8 cellular contexts compared by ENCODE assay signal in the genomic region with DNA sequence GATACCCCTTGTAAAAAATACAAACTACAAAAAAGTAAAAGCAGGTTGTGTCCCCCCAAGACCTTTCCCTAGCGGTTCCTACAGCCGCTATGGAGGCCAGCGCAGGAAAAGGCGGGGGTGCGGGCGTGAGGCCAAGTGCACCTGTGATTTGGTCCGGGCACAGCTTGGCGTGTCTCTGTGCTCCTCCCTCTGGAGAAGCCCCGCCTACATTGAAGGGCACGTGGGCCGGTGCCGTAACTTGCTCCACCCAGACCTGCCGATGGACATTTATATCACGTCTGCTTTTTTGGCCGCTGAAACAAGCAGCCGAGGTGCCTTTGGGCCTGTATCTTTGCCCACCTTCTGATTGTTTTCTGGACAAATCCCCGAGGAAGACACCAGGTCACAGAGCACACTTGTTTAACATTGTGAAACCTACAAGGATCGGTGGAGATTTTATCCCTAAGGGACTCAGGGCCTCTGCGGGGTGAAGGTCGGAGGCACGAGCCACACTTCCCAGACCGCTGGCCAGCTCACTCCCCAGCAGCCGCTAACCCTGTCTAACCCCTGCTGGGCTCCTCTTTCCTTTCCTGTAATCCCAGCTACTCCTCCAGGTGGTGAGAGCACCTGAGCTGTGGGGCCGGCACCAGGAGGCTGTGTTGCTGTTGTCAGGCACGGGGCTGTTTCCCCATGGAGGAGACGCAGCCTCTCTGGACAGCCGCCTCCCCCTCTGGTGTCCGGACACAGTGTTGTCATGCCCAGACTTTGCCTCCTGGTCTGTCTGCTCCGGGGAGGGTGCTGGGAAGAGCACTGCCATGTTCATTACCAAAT. TPM values are rescaled to one million over a fixed set of nuclear protein-coding genes. Genes with fewer than 3 reads are reported as not detected.
DNase-seq lines count a peak whose midpoint lies in the region; ATAC-seq, FAIRE-seq and TF ChIP-seq lines count a peak whose summit lies in the region.

No MANE protein-coding gene starts in this region.

- no peak overlapping the region for H3K27ac Mint-ChIP-seq in activated naive CD8-positive, alpha-beta T cell treated with anti-CD3 and anti-CD28 coated beads, Interleukin-2, amount 50 U/mL, for 24 hours

- H3K9me3 ChIP-seq in pancreas = no peaks in the 10 kb centered on the region

- H3K4me3 ChIP-seq in pancreas = peak overlapping the region in 1 of 4 donors; percentile 3

- DNase-seq in GM13976 (ENCODE audit: low spot score) = peak; percentile 57
- DNase-seq in NCI-H2171 (lab: John Stamatoyannopoulos, UW) = peak; percentile 48
- DNase-seq in foreskin keratinocyte = peak in 1 of 2 donors; percentile 16
- peak; percentile 92 to 97 (median 94) for DNase-seq in pancreas
- DNase-seq in activated naive CD8-positive, alpha-beta T cell treated with anti-CD3 and anti-CD28 coated beads, Interleukin-2, amount 50 U/mL, for 24 hours = no peak
- DNase-seq in GM12892 (ENCODE audit: insufficient read length) = no peak

- intact Hi-C loops in pancreas (cut with DNase I) = no loop called here

- no peaks in the 10 kb centered on the region for H3K36me3 ChIP-seq in pancreas

- TF ChIP-seq POLR2A in GM12892 (IDR thresholded peaks at IDR 0.05; ENCODE audit: low read depth, low read length) = no peak

- no peaks in the 10 kb centered on the region for H3K27me3 Mint-ChIP-seq in activated naive CD8-positive, alpha-beta T cell treated with anti-CD3 and anti-CD28 coated beads, Interleukin-2, amount 50 U/mL, for 24 hours

- H3K9me3 Mint-ChIP-seq in activated naive CD8-positive, alpha-beta T cell treated with anti-CD3 and anti-CD28 coated beads, Interleukin-2, amount 50 U/mL, for 24 hours = no peaks in the 10 kb centered on the region

- peaks cover 6% of the 10 kb centered on the region for H3K4me1 Mint-ChIP-seq in activated naive CD8-positive, alpha-beta T cell treated with anti-CD3 and anti-CD28 coated beads, Interleukin-2, amount 50 U/mL, for 24 hours

- 18 to 21% methylated on average over 29 of the region's 29 CpGs for WGBS in pancreas, 2 donors

- FAIRE-seq in pancreas (lab: Jason Lieb, UNC) (no peak), GM12892 (lab: Jason Lieb, UNC) (no peak)

- H3K27me3 ChIP-seq in foreskin keratinocyte (peaks cover 53% of the 10 kb centered on the region), pancreas (no peaks in the 10 kb centered on the region)

- TF ChIP-seq CTCF in GM13976 (IDR thresholded peaks at IDR 0.05; ENCODE audit: borderline replicate concordance, control extremely low read depth, extremely low read depth, insufficient read depth, missing control alignments) = no peak
- no peak for TF ChIP-seq CTCF in foreskin keratinocyte (conservative IDR thresholded peaks at IDR 0.05)
- no peak for TF ChIP-seq CTCF in pancreas (IDR thresholded peaks at IDR 0.05)

- no peak overlapping the region for H3K4me3 Mint-ChIP-seq in activated naive CD8-positive, alpha-beta T cell treated with anti-CD3 and anti-CD28 coated beads, Interleukin-2, amount 50 U/mL, for 24 hours

- H3K4me1 ChIP-seq in foreskin keratinocyte (peaks cover 8% of the 10 kb centered on the region), pancreas (peaks cover 36 to 37% (median 37%) of the 10 kb centered on the region in 3 donors)

- in situ Hi-C loops in GM13976 (cut with MboI; ENCODE audit: low sequenced_read_pairs, unreplicated experiment) = no loop called here

- ATAC-seq in foreskin keratinocyte (peak; percentile 63), pancreas (peak; percentile 78 to 86 (median 82)), HG02970 (IDR thresholded peaks at IDR 0.05; ENCODE audit: low FRiP score, unreplicated experiment) (no peak), HG02884 (IDR thresholded peaks at IDR 0.05; ENCODE audit: unreplicated experiment) (no peak)
- ATAC-seq in activated naive CD8-positive, alpha-beta T cell treated with anti-CD3 and anti-CD28 coated beads, Interleukin-2, amount 50 U/mL, for 24 hours = no peak

- H3K27ac ChIP-seq in foreskin keratinocyte (no peak overlapping the region), pancreas (peak overlapping the region; percentile 85 to 96 (median 91))

- no peaks in the 10 kb centered on the region for H3K36me3 Mint-ChIP-seq in activated naive CD8-positive, alpha-beta T cell treated with anti-CD3 and anti-CD28 coated beads, Interleukin-2, amount 50 U/mL, for 24 hours (ENCODE audit: low read depth)

RNA-seq across cellular contexts. Expression of gene INPP5A, which starts 18.8 kb away (rescaled TPM):
- total RNA-seq in foreskin keratinocyte (16.2 and 16.7 TPM in 2 replicates), pancreas (10 to 100 TPM in 5 of 6 donors, 1 to 10 TPM in 1; 8.9 to 15.6 (median 11.9) TPM)
- polyA plus RNA-seq in foreskin keratinocyte (8.8 and 10.6 TPM in 2 replicates), pancreas (10 to 100 TPM in 1 of 2 donors, 1 to 10 TPM in 1; 5.9 to 11.4 TPM)
- polyA plus RNA-seq in GM12892 (2012; ENCODE audit: missing spikeins) = 3.6 TPM

Comparison
In these comparisons a context has a peak if more than half of its experiments do, and no peak if none do; other contexts are left out.
1. DNase-seq: peak in GM13976 (single experiment), NCI-H2171 (single experiment) and pancreas (6 of 6); none in activated naive CD8-positive, alpha-beta T cell treated with anti-CD3 and anti-CD28 coated beads, Interleukin-2, amount 50 U/mL, for 24 hours (single experiment) and GM12892 (single experiment).
2. ATAC-seq: peak in foreskin keratinocyte (single experiment) and pancreas (4 of 4); none in HG02970 (single experiment), activated naive CD8-positive, alpha-beta T cell treated with anti-CD3 and anti-CD28 coated beads, Interleukin-2, amount 50 U/mL, for 24 hours (single experiment) and HG02884 (single experiment).